10 cellular contexts compared by ENCODE assay signal in the genomic region with DNA sequence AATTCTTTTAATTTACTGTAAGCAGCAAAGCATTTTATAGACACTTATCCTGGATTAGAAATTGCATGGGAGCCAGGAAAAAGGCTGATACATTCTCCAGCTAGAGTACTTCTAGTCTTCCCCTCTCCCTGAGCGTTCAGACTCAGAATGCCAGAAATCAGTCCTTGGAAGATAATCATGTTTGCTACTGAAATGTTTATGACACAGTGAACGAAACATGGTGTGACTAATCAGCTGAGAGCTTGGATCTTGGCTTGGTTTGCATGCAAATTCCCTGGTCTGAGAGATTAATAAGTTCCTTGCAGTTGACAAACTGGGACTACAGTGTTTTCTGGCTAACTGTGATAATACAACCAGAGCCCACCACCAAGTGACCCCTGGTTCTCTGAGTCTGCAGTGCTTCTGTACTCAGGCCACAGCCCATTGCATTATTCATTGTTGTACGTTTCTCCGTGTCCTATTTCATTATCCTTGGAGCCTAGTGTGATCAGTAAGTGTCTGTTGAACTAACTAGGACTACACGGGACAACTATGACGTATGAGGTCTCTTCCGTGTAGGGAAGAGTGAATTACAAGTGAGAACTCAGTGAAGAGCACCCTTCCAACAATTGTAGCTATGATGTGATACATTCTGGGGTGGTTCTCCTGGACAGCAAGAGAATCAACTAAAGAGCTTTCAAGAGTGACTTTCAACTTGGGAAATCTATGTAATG. TPM values are rescaled to one million over a fixed set of nuclear protein-coding genes. Genes with fewer than 3 reads are reported as not detected.
A peak's percentile ranks its signal among the peaks of the same experiment; 100 is the strongest.
DNase-seq lines count a peak whose midpoint lies in the region; ATAC-seq and TF ChIP-seq lines count a peak whose summit lies in the region.
"Had no signal": no experiment of that assay in that cellular context is flagged by ENCODE, and none has a peak within 500 bp of the region (broad histone marks: within the 10 kb centered on the region; RNA-seq: fewer than 3 reads in every experiment).

No MANE protein-coding gene starts in this region.

- H3K4me3 Mint-ChIP-seq in HFFc6: peak overlapping the region; percentile 92

- H3K4me3 ChIP-seq in right cardiac atrium (ENCODE audit: low read length): no peak overlapping the region
- peak overlapping the region in 2 of 5 donors; percentile 19 to 54 for H3K4me3 ChIP-seq in subcutaneous abdominal adipose tissue (ENCODE audit: low read depth in 1 of 5, low read length in 5 of 5)

- intact Hi-C loops in right cardiac atrium (cut with DNase I): no loop called here

- no peak for TF ChIP-seq CTCF in HFFc6 (IDR thresholded peaks at IDR 0.05)

- no peaks in the 10 kb centered on the region for H3K9me3 Mint-ChIP-seq in HFFc6

- DNase-seq in HFFc6 (peak; percentile 82), astrocyte of the hippocampus (ENCODE audit: low read depth, low spot score) (peak; percentile 85), right cardiac atrium (no peak), SIG-M5 treated with dmso at 0.1 percent for 504 hours (lab: John Stamatoyannopoulos, UW; ENCODE audit: unreplicated experiment) (no peak), occipital lobe (lab: John Stamatoyannopoulos, UW) (no peak), cerebellar cortex (ENCODE audit: low spot score) (no peak)
- DNase-seq: NCI-H2081 treated with DMSO at 0.1 percent for 48 hours, T-helper 1 cell had no signal

- ATAC-seq in right cardiac atrium (peak; percentile 69 to 75), GM21515 (IDR thresholded peaks at IDR 0.05; ENCODE audit: unreplicated experiment) (no peak)

- H3K9me3 ChIP-seq in right cardiac atrium (ENCODE audit: control insufficient read depth, low read length) (no peaks in the 10 kb centered on the region), subcutaneous abdominal adipose tissue (ENCODE audit: control insufficient read depth in 5 of 5, low read length in 5 of 5) (no peaks in the 10 kb centered on the region)

- H3K27me3 ChIP-seq in right cardiac atrium (ENCODE audit: control insufficient read depth, insufficient read depth): no peaks in the 10 kb centered on the region
- no peaks in the 10 kb centered on the region for H3K27me3 ChIP-seq in subcutaneous abdominal adipose tissue (ENCODE audit: control insufficient read depth in 5 of 5, insufficient read depth in 4 of 5, low read length in 5 of 5)

- H3K36me3 ChIP-seq in subcutaneous abdominal adipose tissue (ENCODE audit: control insufficient read depth in 5 of 5, insufficient read depth in 5 of 5, low read length in 5 of 5): no peaks in the 10 kb centered on the region

- H3K4me1 Mint-ChIP-seq in HFFc6 (ENCODE audit: low read depth): peaks cover 58% of the 10 kb centered on the region

- 60% methylated on average over 7 of the region's 7 CpGs for WGBS in right cardiac atrium

- peak overlapping the region; percentile 48 for H3K27ac ChIP-seq in right cardiac atrium (ENCODE audit: low read length)
- H3K27ac ChIP-seq in subcutaneous abdominal adipose tissue (ENCODE audit: low read depth, low read length): peak overlapping the region; percentile 79

- peaks cover 14% of the 10 kb centered on the region for H3K4me1 ChIP-seq in right cardiac atrium (ENCODE audit: control insufficient read depth, insufficient read depth, low read length)
- H3K4me1 ChIP-seq in subcutaneous abdominal adipose tissue (ENCODE audit: control insufficient read depth in 5 of 5, insufficient read depth in 5 of 5, low read length in 5 of 5): peaks cover 4 to 26% (median 24%) of the 10 kb centered on the region in 5 donors

- no peak overlapping the region for H3K9ac ChIP-seq in subcutaneous abdominal adipose tissue (ENCODE audit: low read length in 5 of 5)

- no peaks in the 10 kb centered on the region for H3K36me3 Mint-ChIP-seq in HFFc6 (ENCODE audit: low read depth)

- H3K27ac Mint-ChIP-seq in HFFc6: peak overlapping the region; percentile 98

- no peaks in the 10 kb centered on the region; the same call in 1 of the 2 replicates for H3K27me3 Mint-ChIP-seq in HFFc6 (ENCODE audit: insufficient read depth)

RNA-seq across cellular contexts. Expression of gene EVL, which starts 34.6 kb away (rescaled TPM):
- total RNA-seq in HFFc6 (2021; fragmentation: NEBNext Ultra II Directional; extraction: Animal tissue kit (Norgen Biotek cat#: 25700)): 1 to 10 TPM; 1.2 to 4.8 (median 2.0) TPM
- 10 to 100 TPM; 68.1 to 74.8 (median 71.5) TPM for total RNA-seq in right cardiac atrium
- 46.6 TPM for polyA plus RNA-seq in right cardiac atrium
- 76.1 TPM for total RNA-seq in occipital lobe

Comparison
In these comparisons a context has a peak if more than half of its experiments do, and no peak if none do; other contexts are left out.
1. DNase-seq: peak in HFFc6 (single experiment) and astrocyte of the hippocampus (single experiment); none in right cardiac atrium (0 of 3), SIG-M5 treated with dmso at 0.1 percent for 504 hours (single experiment), occipital lobe (single experiment) and cerebellar cortex (single experiment).
2. RNA of gene EVL, which starts 34.6 kb away (total RNA-seq): 76.1 TPM in occipital lobe (single experiment) and 68.1 to 74.8 TPM in right cardiac atrium; 1.2 to 4.8 TPM in HFFc6; every median in the first group is over 10 times any median in the second.